In the genomic region with DNA sequence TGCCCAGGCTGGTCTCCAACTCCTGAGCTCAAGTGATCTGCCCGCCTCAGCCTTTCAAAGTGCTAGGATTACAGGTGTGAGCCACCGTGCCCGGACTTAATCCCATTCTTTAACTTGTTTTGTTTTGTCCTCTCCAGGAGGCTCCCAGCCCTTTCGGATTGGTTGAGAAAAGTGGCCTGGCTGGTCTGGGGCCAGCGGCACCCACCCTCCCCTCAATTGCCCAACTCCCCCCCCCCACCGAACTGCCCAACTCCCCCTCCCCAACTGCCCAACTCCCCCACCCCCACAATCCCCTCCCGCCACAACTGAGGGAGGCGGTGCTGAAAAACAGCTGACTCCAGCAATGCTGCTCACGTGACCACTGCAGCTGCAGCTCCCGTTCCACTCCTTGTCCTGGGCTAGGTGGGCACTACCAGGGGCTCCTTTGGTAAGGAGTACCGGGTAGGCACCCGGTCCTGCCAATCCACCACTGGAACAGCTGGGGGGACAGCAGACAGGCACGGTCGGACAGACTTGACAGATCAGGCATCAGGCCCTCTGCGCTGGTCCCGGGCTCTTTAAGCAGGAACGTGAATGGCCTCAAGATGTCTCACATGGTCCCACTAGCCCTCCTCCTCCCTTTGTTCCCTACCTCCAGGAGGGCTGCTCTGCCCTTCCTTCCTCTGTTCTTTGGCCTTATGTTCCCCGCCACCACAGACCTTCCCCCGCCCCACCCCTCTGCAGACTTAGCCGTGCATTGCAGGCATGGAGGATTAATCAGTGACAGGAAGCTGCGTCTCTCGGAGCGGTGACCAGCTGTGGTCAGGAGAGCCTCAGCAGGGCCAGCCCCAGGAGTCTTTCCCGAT, we compare ENCODE assay signal across 8 cellular contexts. TPM values are rescaled to one million over a fixed set of nuclear protein-coding genes. Genes with fewer than 3 reads are reported as not detected.
DNase-seq lines count a peak whose midpoint lies in the region; ATAC-seq and TF ChIP-seq lines count a peak whose summit lies in the region.

A gene (plus strand): TSS at position 720 of the 845 bp plus-strand sequence. CDS start 158 bp downstream, outside the sequence.

- H3K9ac ChIP-seq in liver (ENCODE audit: low read depth in 1 of 2, low read length in 2 of 2), result peak within 1 kb of the TSS; percentile 22 to 39

- no peak for TF ChIP-seq RAD21 in liver (IDR thresholded peaks at IDR 0.05)

- H3K27me3 ChIP-seq in WERI-Rb-1 (ENCODE audit: insufficient read depth, low read depth, severe bottlenecking) (no peaks in the 10 kb centered on the region), liver (ENCODE audit: control insufficient read depth in 4 of 4, insufficient read depth in 4 of 4, low read length in 3 of 4) (no peaks in the 10 kb centered on the region)
- no peaks in the 10 kb centered on the region for H3K27me3 ChIP-seq in effector memory CD4-positive, alpha-beta T cell (replicated peaks; ENCODE audit: control insufficient read depth, insufficient read depth, low read length, poor library complexity, severe bottlenecking)

- DNase-seq in AG08396 (ENCODE audit: low spot score) (peak; percentile 76), NCI-H1105 treated with DMSO at 0.1 percent for 48 hours (lab: John Stamatoyannopoulos, UW) (peak; percentile 82), WERI-Rb-1 (peak; percentile 95), cortex of kidney (lab: John Stamatoyannopoulos, UW) (no peak)
- peak in 1 of 3 donors; percentile 9 for DNase-seq in effector memory CD4-positive, alpha-beta T cell
- peak; percentile 33 to 43 for DNase-seq in stimulated activated CD4-positive, alpha-beta T cell treated with anti-CD3 and anti-CD28 coated beads, Interleukin-2, amount 100 ng/mL, for 24 hours

- WGBS in liver, result 1% methylated on average over 24 of the region's 24 CpGs

- no peak for TF ChIP-seq CTCF in WERI-Rb-1 (IDR thresholded peaks at IDR 0.05; ENCODE audit: low read depth, low read length)
- no peak for TF ChIP-seq CTCF in liver (IDR thresholded peaks at IDR 0.05; ENCODE audit: low read depth, low read length, missing input control)

- H3K36me3 ChIP-seq in WERI-Rb-1, result peaks cover 14% of the 10 kb centered on the region
- H3K36me3 ChIP-seq in effector memory CD4-positive, alpha-beta T cell (ENCODE audit: control insufficient read depth, insufficient read depth, low read length), result no peaks in the 10 kb centered on the region
- no peaks in the 10 kb centered on the region for H3K36me3 ChIP-seq in liver (ENCODE audit: control insufficient read depth in 4 of 4, insufficient read depth in 3 of 4, low read depth in 1 of 4, low read length in 3 of 4)

- peak within 1 kb of the TSS; percentile 98 for H3K27ac ChIP-seq in WERI-Rb-1
- H3K27ac ChIP-seq in effector memory CD4-positive, alpha-beta T cell (ENCODE audit: insufficient read depth, low read length, poor library complexity, severe bottlenecking), result no peak within 1 kb of the TSS
- peak within 1 kb of the TSS; percentile 40 to 42 for H3K27ac ChIP-seq in liver (ENCODE audit: low read depth in 1 of 2, low read length in 2 of 2)

- ATAC-seq in GM19043 (IDR thresholded peaks at IDR 0.05; ENCODE audit: low read depth, unreplicated experiment), result peak; percentile 53

- peak within 1 kb of the TSS; percentile 54 for H3K4me3 ChIP-seq in WERI-Rb-1 (ENCODE audit: low read depth, low read length)
- peak within 1 kb of the TSS; percentile 50 for H3K4me3 ChIP-seq in effector memory CD4-positive, alpha-beta T cell (ENCODE audit: insufficient read depth, low read depth, low read length, poor library complexity, severe bottlenecking)
- H3K4me3 ChIP-seq in liver (ENCODE audit: low read depth in 1 of 3, low read length in 3 of 3), result peak within 1 kb of the TSS; percentile 75 to 84 (median 79)

- peaks cover 10% of the 10 kb centered on the region for H3K4me1 ChIP-seq in effector memory CD4-positive, alpha-beta T cell (ENCODE audit: control insufficient read depth, insufficient read depth, low read length, poor library complexity, severe bottlenecking)
- H3K4me1 ChIP-seq in liver (ENCODE audit: control insufficient read depth in 4 of 4, insufficient read depth in 4 of 4, low read length in 3 of 4), result peaks cover 3 to 28% (median 16%) of the 10 kb centered on the region in 4 donors

- H3K9me3 ChIP-seq in WERI-Rb-1 (ENCODE audit: severe bottlenecking), result no peaks in the 10 kb centered on the region
- no peaks in the 10 kb centered on the region for H3K9me3 ChIP-seq in effector memory CD4-positive, alpha-beta T cell (ENCODE audit: control insufficient read depth, low read length)
- no peaks in the 10 kb centered on the region for H3K9me3 ChIP-seq in liver (ENCODE audit: control insufficient read depth in 4 of 4, low read length in 3 of 4)

TF ChIP-seq in liver, 16 proteins besides CTCF, POLR2A, EP300 and RAD21:
- TF ChIP-seq JUND (IDR thresholded peaks at IDR 0.05), result no peak
- peak; percentile 95 for TF ChIP-seq NR2F2 (IDR thresholded peaks at IDR 0.05)
- TF ChIP-seq SP1 (IDR thresholded peaks at IDR 0.05), result peak; percentile 44
- TF ChIP-seq RXRA (IDR thresholded peaks at IDR 0.05), result peak in 1 of 2 donors; percentile 10
- peak; percentile 14 for TF ChIP-seq YY1 (IDR thresholded peaks at IDR 0.05)
- TF ChIP-seq, protein P1, sequence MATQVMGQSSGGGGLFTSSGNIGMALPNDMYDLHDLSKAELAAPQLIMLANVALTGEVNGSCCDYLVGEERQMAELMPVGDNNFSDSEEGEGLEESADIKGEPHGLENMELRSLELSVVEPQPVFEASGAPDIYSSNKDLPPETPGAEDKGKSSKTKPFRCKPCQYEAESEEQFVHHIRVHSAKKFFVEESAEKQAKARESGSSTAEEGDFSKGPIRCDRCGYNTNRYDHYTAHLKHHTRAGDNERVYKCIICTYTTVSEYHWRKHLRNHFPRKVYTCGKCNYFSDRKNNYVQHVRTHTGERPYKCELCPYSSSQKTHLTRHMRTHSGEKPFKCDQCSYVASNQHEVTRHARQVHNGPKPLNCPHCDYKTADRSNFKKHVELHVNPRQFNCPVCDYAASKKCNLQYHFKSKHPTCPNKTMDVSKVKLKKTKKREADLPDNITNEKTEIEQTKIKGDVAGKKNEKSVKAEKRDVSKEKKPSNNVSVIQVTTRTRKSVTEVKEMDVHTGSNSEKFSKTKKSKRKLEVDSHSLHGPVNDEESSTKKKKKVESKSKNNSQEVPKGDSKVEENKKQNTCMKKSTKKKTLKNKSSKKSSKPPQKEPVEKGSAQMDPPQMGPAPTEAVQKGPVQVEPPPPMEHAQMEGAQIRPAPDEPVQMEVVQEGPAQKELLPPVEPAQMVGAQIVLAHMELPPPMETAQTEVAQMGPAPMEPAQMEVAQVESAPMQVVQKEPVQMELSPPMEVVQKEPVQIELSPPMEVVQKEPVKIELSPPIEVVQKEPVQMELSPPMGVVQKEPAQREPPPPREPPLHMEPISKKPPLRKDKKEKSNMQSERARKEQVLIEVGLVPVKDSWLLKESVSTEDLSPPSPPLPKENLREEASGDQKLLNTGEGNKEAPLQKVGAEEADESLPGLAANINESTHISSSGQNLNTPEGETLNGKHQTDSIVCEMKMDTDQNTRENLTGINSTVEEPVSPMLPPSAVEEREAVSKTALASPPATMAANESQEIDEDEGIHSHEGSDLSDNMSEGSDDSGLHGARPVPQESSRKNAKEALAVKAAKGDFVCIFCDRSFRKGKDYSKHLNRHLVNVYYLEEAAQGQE (IDR thresholded peaks at IDR 0.05), result peak; percentile 26
- no peak for TF ChIP-seq HNF4A (conservative IDR thresholded peaks at IDR 0.05)
- no peak for TF ChIP-seq FOXA2 (IDR thresholded peaks at IDR 0.05)
TF ChIP-seq in liver: peak in this region for 5.

RNA-seq across cellular contexts. Expression of the gene that starts here (rescaled TPM):
- total RNA-seq in liver, result 10 to 100 TPM in 1 of 2 donors, 1 to 10 TPM in 1; 6.7 to 12.4 TPM
- polyA plus RNA-seq in liver, result 10 to 100 TPM; 13.6 to 14.1 TPM
